8 cellular contexts compared by ENCODE assay signal in the genomic region with DNA sequence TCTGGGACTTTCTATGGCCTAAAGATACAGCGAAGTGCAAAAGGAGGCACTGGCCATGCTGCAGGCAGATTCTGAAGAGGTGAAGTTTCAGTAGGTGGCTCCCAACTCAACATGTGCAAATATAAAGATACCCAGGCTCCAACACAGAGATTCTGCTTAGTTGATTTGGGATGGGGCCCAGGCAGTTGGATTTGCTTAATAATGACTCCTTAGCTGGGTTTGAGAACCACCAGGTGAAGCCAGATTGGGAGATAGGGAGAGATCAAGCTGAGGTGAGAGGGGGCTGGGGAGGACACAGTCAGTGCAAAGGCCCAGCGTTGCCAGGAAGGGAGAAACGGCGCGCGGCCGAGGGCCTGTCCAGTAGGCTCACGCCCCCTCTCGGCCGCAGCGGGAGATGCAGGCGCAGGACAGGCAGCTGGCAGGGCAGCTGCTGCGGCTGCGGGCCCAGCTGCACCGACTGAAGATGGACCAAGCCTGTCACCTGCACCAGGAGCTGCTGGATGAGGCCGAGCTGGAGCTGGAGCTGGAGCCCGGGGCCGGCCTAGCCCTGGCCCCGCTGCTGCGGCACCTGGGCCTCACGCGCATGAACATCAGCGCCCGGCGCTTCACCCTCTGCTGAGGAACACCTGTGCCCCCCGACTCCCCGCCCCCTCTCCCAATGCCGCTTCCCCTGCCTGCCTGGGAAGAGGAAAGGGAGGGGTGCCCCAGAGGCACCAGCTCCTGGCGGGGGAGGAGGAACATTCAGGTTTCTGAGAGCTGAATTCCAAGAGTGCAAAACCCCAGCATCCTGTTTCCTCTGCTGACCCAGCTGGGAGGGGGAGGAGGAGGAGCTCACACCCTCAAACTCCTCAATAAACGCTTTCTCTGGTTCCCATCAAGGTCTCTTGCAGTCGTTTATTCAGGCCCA. TPM values are rescaled to one million over a fixed set of nuclear protein-coding genes. Genes with fewer than 3 reads are reported as not detected.
A peak's percentile ranks its signal among the peaks of the same experiment; 100 is the strongest.
DNase-seq lines count a peak whose midpoint lies in the region; ATAC-seq and TF ChIP-seq lines count a peak whose summit lies in the region.

No MANE protein-coding gene starts in this region.

- no peak overlapping the region for H3K27ac ChIP-seq in rectal smooth muscle tissue (ENCODE audit: low read depth, low read length)

- no peaks in the 10 kb centered on the region for H3K36me3 ChIP-seq in GM06990 (ENCODE audit: control insufficient read depth, insufficient read depth, low read length)
- no peaks in the 10 kb centered on the region for H3K36me3 ChIP-seq in rectal smooth muscle tissue (ENCODE audit: control insufficient read depth, insufficient read depth, low read length)

- DNase-seq in GM06990 (ENCODE audit: extremely low read depth, insufficient read length) (peak; percentile 88), SHP77 (lab: John Stamatoyannopoulos, UW) (peak; percentile 92 to 94), cardiac septum (ENCODE audit: low spot score) (peak; percentile 93)
- peak; percentile 83 for DNase-seq in Jurkat, Clone E6-1 (ENCODE audit: low read depth, low spot score)
- DNase-seq in activated naive CD4-positive, alpha-beta T cell treated with Interleukin-2 at 50 U/mL for 16 hours, result peak; percentile 83

- H3K27me3 ChIP-seq in GM06990 (replicated peaks; ENCODE audit: control insufficient read depth, insufficient read depth, low read length), result no peaks in the 10 kb centered on the region
- no peaks in the 10 kb centered on the region for H3K27me3 ChIP-seq in rectal smooth muscle tissue (ENCODE audit: control insufficient read depth, insufficient read depth, low read length)

- intact Hi-C loops in cardiac septum (cut with DNase I), result no loop called here

- TF ChIP-seq CTCF in GM06990 (IDR thresholded peaks at IDR 0.05; ENCODE audit: insufficient read depth, low read length, poor library complexity, severe bottlenecking), result peak; percentile 98

- H3K9ac ChIP-seq in rectal smooth muscle tissue (ENCODE audit: low read length), result no peak overlapping the region

- H3K4me1 ChIP-seq in rectal smooth muscle tissue (ENCODE audit: control insufficient read depth, insufficient read depth, low read length), result peaks cover 5% of the 10 kb centered on the region

- ATAC-seq in HG02678 (IDR thresholded peaks at IDR 0.05; ENCODE audit: unreplicated experiment) (no peak), GM19023 (IDR thresholded peaks at IDR 0.05; ENCODE audit: unreplicated experiment) (no peak)

- H3K4me3 ChIP-seq in GM06990 (replicated peaks; ENCODE audit: low read depth, low read length), result no peak overlapping the region; the same call in 1 of the 2 replicates
- H3K4me3 ChIP-seq in Jurkat, Clone E6-1 (ENCODE audit: low read length), result peak overlapping the region; percentile 43
- H3K4me3 ChIP-seq in rectal smooth muscle tissue (ENCODE audit: low read length), result peak overlapping the region; percentile 23

RNA-seq across cellular contexts. Expression of gene FAM167B, which starts 1.2 kb away (rescaled TPM):
- polyA plus RNA-seq in Jurkat, Clone E6-1 (2012; ENCODE audit: insufficient read depth, insufficient read length), result 1.3 TPM
- total RNA-seq in cardiac septum, result 5.4 TPM

RNA-seq across cellular contexts. Expression of gene LCK, which starts 2.8 kb away (rescaled TPM):
- 586 TPM for polyA plus RNA-seq in Jurkat, Clone E6-1 (2012; ENCODE audit: insufficient read depth, insufficient read length)
- 0.54 TPM for total RNA-seq in cardiac septum

RNA-seq across cellular contexts. Expression of gene EIF3I, which starts 26.0 kb away (rescaled TPM):
- 419 TPM for polyA plus RNA-seq in Jurkat, Clone E6-1 (2012; ENCODE audit: insufficient read depth, insufficient read length)
- 91.5 TPM for total RNA-seq in cardiac septum

RNA-seq across cellular contexts. Expression of gene TMEM234, which starts 26.1 kb away (rescaled TPM):
- polyA plus RNA-seq in Jurkat, Clone E6-1 (2012; ENCODE audit: insufficient read depth, insufficient read length), result 8.7 TPM
- 12.3 TPM for total RNA-seq in cardiac septum

RNA-seq across cellular contexts. Expression of gene DCDC2B, which starts 39.3 kb away (rescaled TPM):
- not detected for polyA plus RNA-seq in Jurkat, Clone E6-1 (2012; ENCODE audit: insufficient read depth, insufficient read length)
- total RNA-seq in cardiac septum, result not detected
